In genomic region chr2:241701405-241702154, GRCh38 we compare ENCODE assay signal across 1 cellular context.
TF ChIP-seq lines count a peak whose summit lies in the region.

Gene ING5 (plus strand): TSS chr2:241702039. CDS start chr2:241702066, 27 bp downstream.

TF ChIP-seq in HEK293, 187 proteins besides CTCF, POLR2A, EP300 and RAD21 (continued from another document):
- TF ChIP-seq ZNF18 (tag by site-specific recombination; IDR thresholded peaks at IDR 0.05): no peak
- TF ChIP-seq ZBTB26 (tag by site-specific recombination; optimal IDR thresholded peaks at IDR 0.05): peak; percentile 60
- peak; percentile 66; the same call in 1 of the 2 replicates for TF ChIP-seq ELK4 (IDR thresholded peaks at IDR 0.05; ENCODE audit: borderline replicate concordance, low read depth, low read length)
- no peak for TF ChIP-seq ZNF610 (tag by site-specific recombination; IDR thresholded peaks at IDR 0.05; ENCODE audit: borderline replicate concordance)
- TF ChIP-seq ZNF114 (tag by site-specific recombination; IDR thresholded peaks at IDR 0.05): no peak
- TF ChIP-seq ZNF37A (tag by site-specific recombination; IDR thresholded peaks at IDR 0.05): no peak
- no peak for TF ChIP-seq REPIN1 (tag by site-specific recombination; IDR thresholded peaks at IDR 0.05; ENCODE audit: low read depth)
- TF ChIP-seq SP2 (tag by site-specific recombination; IDR thresholded peaks at IDR 0.05): peak; percentile 68
- TF ChIP-seq AEBP2 (tag by site-specific recombination; IDR thresholded peaks at IDR 0.05; ENCODE audit: borderline replicate concordance): no peak
- 0 out of 2 replicates have a peak, but pooled peaks have one; percentile 23 for TF ChIP-seq OVOL3 (tag by site-specific recombination; IDR thresholded peaks at IDR 0.05)
- no peak for TF ChIP-seq SALL2 (tag by site-specific recombination; IDR thresholded peaks at IDR 0.05; ENCODE audit: borderline replicate concordance)
- TF ChIP-seq ZNF202 (tag by site-specific recombination; IDR thresholded peaks at IDR 0.05; ENCODE audit: borderline replicate concordance): no peak
- peak; percentile 84 for TF ChIP-seq ZXDB (tag by site-specific recombination; IDR thresholded peaks at IDR 0.05)
- TF ChIP-seq ZNF843 (tag by site-specific recombination; IDR thresholded peaks at IDR 0.05): no peak
- TF ChIP-seq ZNF362 (tag by site-specific recombination; IDR thresholded peaks at IDR 0.05): no peak
- 0 out of 2 replicates have a peak, but pooled peaks have one; percentile 4 for TF ChIP-seq ZBTB6 (tag by site-specific recombination; IDR thresholded peaks at IDR 0.05)
- no peak for TF ChIP-seq ZNF175 (tag by site-specific recombination; IDR thresholded peaks at IDR 0.05)
- TF ChIP-seq PBX3 (CRISPR knock-in tag; IDR thresholded peaks at IDR 0.05): peak; percentile 78; the same call in 1 of the 2 replicates
- no peak for TF ChIP-seq ZNF658 (tag by site-specific recombination; IDR thresholded peaks at IDR 0.05)
- peak; percentile 78 for TF ChIP-seq KLF9 (tag by site-specific recombination; IDR thresholded peaks at IDR 0.05; ENCODE audit: low read depth)
- TF ChIP-seq ZNF580 (tag by site-specific recombination; IDR thresholded peaks at IDR 0.05): no peak
- TF ChIP-seq ZNF335 (tag by site-specific recombination; conservative IDR thresholded peaks at IDR 0.05): peak; percentile 92
- peak; percentile 77 for TF ChIP-seq ZBTB48 (tag by site-specific recombination; IDR thresholded peaks at IDR 0.05)
- no peak for TF ChIP-seq PRDM1 (tag by site-specific recombination; IDR thresholded peaks at IDR 0.05)
- TF ChIP-seq ZNF449 (tag by site-specific recombination; IDR thresholded peaks at IDR 0.05): no peak
- TF ChIP-seq ZNF24 (tag by site-specific recombination; IDR thresholded peaks at IDR 0.05): no peak
- peak; percentile 75; the same call in 1 of the 2 replicates for TF ChIP-seq KLF8 (tag by site-specific recombination; IDR thresholded peaks at IDR 0.05)
- TF ChIP-seq YY2 (tag by site-specific recombination; IDR thresholded peaks at IDR 0.05): no peak
- TF ChIP-seq EGR2 (tag by site-specific recombination; IDR thresholded peaks at IDR 0.05; ENCODE audit: low read depth): peak; percentile 22; the same call in 1 of the 2 replicates
- TF ChIP-seq ZFHX2 (tag by site-specific recombination; conservative IDR thresholded peaks at IDR 0.05): peak; percentile 78
- TF ChIP-seq ZNF398 (tag by site-specific recombination; IDR thresholded peaks at IDR 0.05): 0 out of 2 replicates have a peak, but pooled peaks have one; percentile 10
- peak; percentile 42; the same call in 1 of the 2 replicates for TF ChIP-seq ZNF660 (tag by site-specific recombination; IDR thresholded peaks at IDR 0.05)
- no peak for TF ChIP-seq ZNF155 (tag by site-specific recombination; IDR thresholded peaks at IDR 0.05)
- TF ChIP-seq ZNF548 (tag by site-specific recombination; IDR thresholded peaks at IDR 0.05): no peak
- no peak for TF ChIP-seq ZNF837 (tag by site-specific recombination; IDR thresholded peaks at IDR 0.05)
- no peak for TF ChIP-seq ZNF571 (tag by site-specific recombination; IDR thresholded peaks at IDR 0.05)
- no peak for TF ChIP-seq ZNF16 (tag by site-specific recombination; IDR thresholded peaks at IDR 0.05; ENCODE audit: low read depth)
- no peak for TF ChIP-seq ZNF510 (tag by site-specific recombination; IDR thresholded peaks at IDR 0.05; ENCODE audit: insufficient replicate concordance)
- peak; percentile 64; the same call in 1 of the 2 replicates for TF ChIP-seq ZEB2 (tag by site-specific recombination; IDR thresholded peaks at IDR 0.05)
- peak; percentile 59; the same call in 1 of the 2 replicates for TF ChIP-seq ZNF76 (tag by site-specific recombination; IDR thresholded peaks at IDR 0.05; ENCODE audit: borderline replicate concordance, low read depth)
- no peak for TF ChIP-seq ZNF211 (tag by site-specific recombination; IDR thresholded peaks at IDR 0.05; ENCODE audit: low read depth)
- TF ChIP-seq ZNF623 (tag by site-specific recombination; IDR thresholded peaks at IDR 0.05): no peak
- no peak for TF ChIP-seq ZNF140 (tag by site-specific recombination; IDR thresholded peaks at IDR 0.05)
- TF ChIP-seq ZNF221 (tag by site-specific recombination; IDR thresholded peaks at IDR 0.05; ENCODE audit: borderline replicate concordance): no peak
- no peak for TF ChIP-seq ZNF311 (tag by site-specific recombination; IDR thresholded peaks at IDR 0.05; ENCODE audit: borderline replicate concordance)
- no peak for TF ChIP-seq ZNF514 (tag by site-specific recombination; IDR thresholded peaks at IDR 0.05)
